1 cellular context compared by ENCODE assay signal in genomic region chr18:48990497-48991298, GRCh38.
TF ChIP-seq lines count a peak whose summit lies in the region.

No MANE protein-coding gene starts in this region.

TF ChIP-seq in GM12878, 131 proteins besides CTCF, POLR2A, EP300 and RAD21 (continued from another document):
- TF ChIP-seq MLLT1 (IDR thresholded peaks at IDR 0.05) = no peak
- TF ChIP-seq ZSCAN29 (IDR thresholded peaks at IDR 0.05) = no peak
- TF ChIP-seq ZNF217 (IDR thresholded peaks at IDR 0.05) = no peak
- no peak for TF ChIP-seq STAT3 (IDR thresholded peaks at IDR 0.05; ENCODE audit: low read depth, low read length)
- TF ChIP-seq FOS (IDR thresholded peaks at IDR 0.05; ENCODE audit: borderline replicate concordance, extremely low read depth, insufficient read length) = no peak
- TF ChIP-seq PML (IDR thresholded peaks at IDR 0.05; ENCODE audit: low read length) = no peak
- no peak for TF ChIP-seq CEBPZ (IDR thresholded peaks at IDR 0.05; ENCODE audit: low read depth, low read length)
- TF ChIP-seq HCFC1 (IDR thresholded peaks at IDR 0.05; ENCODE audit: low read length) = no peak
- TF ChIP-seq GATAD2B (conservative IDR thresholded peaks at IDR 0.05; ENCODE audit: low read depth) = no peak
- TF ChIP-seq ZBTB11 (CRISPR knock-in tag; IDR thresholded peaks at IDR 0.05) = no peak
- TF ChIP-seq ZNF622 (IDR thresholded peaks at IDR 0.05) = no peak
- TF ChIP-seq TCF3 (IDR thresholded peaks at IDR 0.05; ENCODE audit: borderline replicate concordance, insufficient read depth, low read depth, low read length) = no peak
